In the genomic region with DNA sequence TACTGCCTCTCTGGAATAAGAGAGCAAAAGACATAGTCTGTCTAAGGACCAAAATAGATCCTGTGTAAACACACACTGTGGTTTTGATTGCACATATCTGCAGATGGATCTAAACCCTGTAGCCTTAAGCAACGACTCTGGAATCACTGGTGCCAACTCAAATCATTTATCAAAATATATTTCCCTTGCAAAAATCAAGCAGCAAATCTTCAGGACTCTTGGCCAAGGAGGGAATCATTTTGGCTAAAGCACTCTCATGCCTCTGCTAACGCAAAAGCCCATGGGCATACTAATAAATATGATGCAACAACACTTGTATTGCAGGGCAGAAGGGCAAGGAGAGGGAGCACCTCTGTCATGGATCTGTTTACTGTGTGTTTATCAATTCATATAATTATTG, we compare ENCODE assay signal across 9 cellular contexts.
DNase-seq lines count a peak whose midpoint lies in the region; ATAC-seq lines count a peak whose summit lies in the region.
"Had no signal": no experiment of that assay in that cellular context is flagged by ENCODE, and none has a peak within 500 bp of the region (broad histone marks: within the 10 kb centered on the region; RNA-seq: fewer than 3 reads in every experiment).

No MANE protein-coding gene starts in this region.

- peak; percentile 92 for DNase-seq in EH (ENCODE audit: low read depth)
- peak; percentile 89 for DNase-seq in M059J (ENCODE audit: low read depth)
- DNase-seq in dedifferentiated amniotic fluid mesenchymal stem cell (ENCODE audit: extremely low spot score), result peak; percentile 40
- DNase-seq in sciatic nerve (ENCODE audit: low spot score), result no peak
- no peak for DNase-seq in CD1c-positive myeloid dendritic cell (ENCODE audit: extremely low spot score)
- DNase-seq in HuH-7 (ENCODE audit: low spot score), result no peak
- DNase-seq in glomerular visceral epithelial cell (ENCODE audit: extremely low spot score), result no peak
- DNase-seq: activated naive CD4-positive, alpha-beta T cell treated with anti-CD3 and anti-CD28 coated beads, Interleukin-2, amount 50 U/mL, for 16 hours; NCI-H524 had no signal

- ATAC-seq in sciatic nerve, result peak; percentile 87

- intact Hi-C loops in sciatic nerve (cut with DNase I), result no loop called here

Comparison
In these comparisons a context has a peak if more than half of its experiments do, and no peak if none do; other contexts are left out.
1. DNase-seq: peak in EH (single experiment), M059J (single experiment) and dedifferentiated amniotic fluid mesenchymal stem cell (single experiment); none in sciatic nerve (single experiment), CD1c-positive myeloid dendritic cell (single experiment), HuH-7 (single experiment) and glomerular visceral epithelial cell (single experiment).